In the genomic region with DNA sequence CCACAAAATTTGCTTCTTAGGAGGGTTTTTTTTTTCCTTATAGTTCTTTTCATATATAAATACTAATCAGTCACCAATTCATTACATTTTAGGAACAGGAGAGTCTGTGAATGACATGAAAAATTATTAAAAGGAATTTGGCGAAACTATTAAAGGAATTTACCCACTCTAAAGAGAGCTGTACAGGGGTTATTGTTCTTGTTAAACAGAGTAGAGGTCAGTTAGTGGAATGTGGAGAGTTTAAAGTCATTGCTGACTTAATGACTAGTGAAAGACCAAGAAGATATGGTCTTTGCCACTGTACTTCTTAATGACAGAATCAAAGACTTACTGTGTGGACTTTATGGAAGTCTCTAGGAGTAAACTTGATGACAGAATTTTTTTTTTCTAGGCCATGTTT, we compare ENCODE assay signal across 1 cellular context.
TF ChIP-seq lines count a peak whose summit lies in the region.

No MANE protein-coding gene starts in this region.

TF ChIP-seq in HepG2, 621 proteins besides CTCF, POLR2A, EP300 and RAD21 (continued from another document):
- TF ChIP-seq ZBTB38 (CRISPR knock-in tag; IDR thresholded peaks at IDR 0.05) = no peak
- no peak for TF ChIP-seq KAT7 (CRISPR knock-in tag; IDR thresholded peaks at IDR 0.05; ENCODE audit: borderline replicate concordance)
- TF ChIP-seq, protein P1, sequence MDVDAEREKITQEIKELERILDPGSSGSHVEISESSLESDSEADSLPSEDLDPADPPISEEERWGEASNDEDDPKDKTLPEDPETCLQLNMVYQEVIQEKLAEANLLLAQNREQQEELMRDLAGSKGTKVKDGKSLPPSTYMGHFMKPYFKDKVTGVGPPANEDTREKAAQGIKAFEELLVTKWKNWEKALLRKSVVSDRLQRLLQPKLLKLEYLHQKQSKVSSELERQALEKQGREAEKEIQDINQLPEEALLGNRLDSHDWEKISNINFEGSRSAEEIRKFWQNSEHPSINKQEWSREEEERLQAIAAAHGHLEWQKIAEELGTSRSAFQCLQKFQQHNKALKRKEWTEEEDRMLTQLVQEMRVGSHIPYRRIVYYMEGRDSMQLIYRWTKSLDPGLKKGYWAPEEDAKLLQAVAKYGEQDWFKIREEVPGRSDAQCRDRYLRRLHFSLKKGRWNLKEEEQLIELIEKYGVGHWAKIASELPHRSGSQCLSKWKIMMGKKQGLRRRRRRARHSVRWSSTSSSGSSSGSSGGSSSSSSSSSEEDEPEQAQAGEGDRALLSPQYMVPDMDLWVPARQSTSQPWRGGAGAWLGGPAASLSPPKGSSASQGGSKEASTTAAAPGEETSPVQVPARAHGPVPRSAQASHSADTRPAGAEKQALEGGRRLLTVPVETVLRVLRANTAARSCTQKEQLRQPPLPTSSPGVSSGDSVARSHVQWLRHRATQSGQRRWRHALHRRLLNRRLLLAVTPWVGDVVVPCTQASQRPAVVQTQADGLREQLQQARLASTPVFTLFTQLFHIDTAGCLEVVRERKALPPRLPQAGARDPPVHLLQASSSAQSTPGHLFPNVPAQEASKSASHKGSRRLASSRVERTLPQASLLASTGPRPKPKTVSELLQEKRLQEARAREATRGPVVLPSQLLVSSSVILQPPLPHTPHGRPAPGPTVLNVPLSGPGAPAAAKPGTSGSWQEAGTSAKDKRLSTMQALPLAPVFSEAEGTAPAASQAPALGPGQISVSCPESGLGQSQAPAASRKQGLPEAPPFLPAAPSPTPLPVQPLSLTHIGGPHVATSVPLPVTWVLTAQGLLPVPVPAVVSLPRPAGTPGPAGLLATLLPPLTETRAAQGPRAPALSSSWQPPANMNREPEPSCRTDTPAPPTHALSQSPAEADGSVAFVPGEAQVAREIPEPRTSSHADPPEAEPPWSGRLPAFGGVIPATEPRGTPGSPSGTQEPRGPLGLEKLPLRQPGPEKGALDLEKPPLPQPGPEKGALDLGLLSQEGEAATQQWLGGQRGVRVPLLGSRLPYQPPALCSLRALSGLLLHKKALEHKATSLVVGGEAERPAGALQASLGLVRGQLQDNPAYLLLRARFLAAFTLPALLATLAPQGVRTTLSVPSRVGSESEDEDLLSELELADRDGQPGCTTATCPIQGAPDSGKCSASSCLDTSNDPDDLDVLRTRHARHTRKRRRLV (CRISPR knock-in tag; IDR thresholded peaks at IDR 0.05) = no peak
- no peak for TF ChIP-seq RNF2 (conservative IDR thresholded peaks at IDR 0.05; ENCODE audit: low read depth)
- no peak for TF ChIP-seq KLF9 (CRISPR knock-in tag; IDR thresholded peaks at IDR 0.05; ENCODE audit: low read depth)
- TF ChIP-seq ZNF549 (CRISPR knock-in tag; IDR thresholded peaks at IDR 0.05) = no peak
- no peak for TF ChIP-seq ZNF3 (CRISPR knock-in tag; IDR thresholded peaks at IDR 0.05)
- TF ChIP-seq SALL2 (CRISPR knock-in tag; IDR thresholded peaks at IDR 0.05) = no peak
- no peak for TF ChIP-seq REXO4 (CRISPR knock-in tag; IDR thresholded peaks at IDR 0.05; ENCODE audit: borderline replicate concordance)
- no peak for TF ChIP-seq ZNF660 (CRISPR knock-in tag; IDR thresholded peaks at IDR 0.05; ENCODE audit: borderline replicate concordance, low read depth)
- no peak for TF ChIP-seq HDAC1 (CRISPR knock-in tag; IDR thresholded peaks at IDR 0.05)
- 0 out of 2 replicates have a peak, but pooled peaks have one; percentile 4 for TF ChIP-seq BCL6 (CRISPR knock-in tag; IDR thresholded peaks at IDR 0.05)
- TF ChIP-seq, protein P2, sequence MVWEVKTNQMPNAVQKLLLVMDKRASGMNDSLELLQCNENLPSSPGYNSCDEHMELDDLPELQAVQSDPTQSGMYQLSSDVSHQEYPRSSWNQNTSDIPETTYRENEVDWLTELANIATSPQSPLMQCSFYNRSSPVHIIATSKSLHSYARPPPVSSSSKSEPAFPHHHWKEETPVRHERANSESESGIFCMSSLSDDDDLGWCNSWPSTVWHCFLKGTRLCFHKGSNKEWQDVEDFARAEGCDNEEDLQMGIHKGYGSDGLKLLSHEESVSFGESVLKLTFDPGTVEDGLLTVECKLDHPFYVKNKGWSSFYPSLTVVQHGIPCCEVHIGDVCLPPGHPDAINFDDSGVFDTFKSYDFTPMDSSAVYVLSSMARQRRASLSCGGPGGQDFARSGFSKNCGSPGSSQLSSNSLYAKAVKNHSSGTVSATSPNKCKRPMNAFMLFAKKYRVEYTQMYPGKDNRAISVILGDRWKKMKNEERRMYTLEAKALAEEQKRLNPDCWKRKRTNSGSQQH (CRISPR knock-in tag; IDR thresholded peaks at IDR 0.05; ENCODE audit: low read depth) = no peak
- TF ChIP-seq, protein P3, sequence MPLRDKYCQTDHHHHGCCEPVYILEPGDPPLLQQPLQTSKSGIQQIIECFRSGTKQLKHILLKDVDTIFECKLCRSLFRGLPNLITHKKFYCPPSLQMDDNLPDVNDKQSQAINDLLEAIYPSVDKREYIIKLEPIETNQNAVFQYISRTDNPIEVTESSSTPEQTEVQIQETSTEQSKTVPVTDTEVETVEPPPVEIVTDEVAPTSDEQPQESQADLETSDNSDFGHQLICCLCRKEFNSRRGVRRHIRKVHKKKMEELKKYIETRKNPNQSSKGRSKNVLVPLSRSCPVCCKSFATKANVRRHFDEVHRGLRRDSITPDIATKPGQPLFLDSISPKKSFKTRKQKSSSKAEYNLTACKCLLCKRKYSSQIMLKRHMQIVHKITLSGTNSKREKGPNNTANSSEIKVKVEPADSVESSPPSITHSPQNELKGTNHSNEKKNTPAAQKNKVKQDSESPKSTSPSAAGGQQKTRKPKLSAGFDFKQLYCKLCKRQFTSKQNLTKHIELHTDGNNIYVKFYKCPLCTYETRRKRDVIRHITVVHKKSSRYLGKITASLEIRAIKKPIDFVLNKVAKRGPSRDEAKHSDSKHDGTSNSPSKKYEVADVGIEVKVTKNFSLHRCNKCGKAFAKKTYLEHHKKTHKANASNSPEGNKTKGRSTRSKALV (CRISPR knock-in tag; IDR thresholded peaks at IDR 0.05) = no peak
- TF ChIP-seq ZNF616 (CRISPR knock-in tag; IDR thresholded peaks at IDR 0.05; ENCODE audit: low read depth) = no peak
